In genomic region chr12:64157110-64157509, GRCh38 we compare ENCODE assay signal across 28 cellular contexts.
"Had no signal": no experiment of that assay in that cellular context is flagged by ENCODE, and none has a peak within 500 bp of the region (broad histone marks: within the 10 kb centered on the region; RNA-seq: fewer than 3 reads in every experiment).

No MANE protein-coding gene starts in this region.

- DNase-seq: stimulated activated CD4-positive, alpha-beta T cell treated with anti-CD3 and anti-CD28 coated beads, Interleukin-2, amount 100 ng/mL, for 48 hours; stimulated activated CD4-positive, alpha-beta T cell treated with anti-CD3 and anti-CD28 coated beads, Interleukin-4, amount 100 ng/mL, for 1 hour; stimulated activated CD4-positive, alpha-beta T cell treated with anti-CD3 and anti-CD28 coated beads, Interleukin-4, amount 100 ng/mL, for 24 hours; stimulated activated CD4-positive, alpha-beta T cell treated with anti-CD3 and anti-CD28 coated beads, Interleukin-4, amount 100 ng/mL, for 4 hours; stimulated activated CD8-positive, alpha-beta memory T cell treated with anti-CD3 and anti-CD28 coated beads, Interleukin-4, amount 100 ng/mL, for 48 hours; stimulated activated naive B cell treated with anti-CD40 and anti-IgM and Interleukin-4, amounts not matched to agents 10 μg/mL and 1 μg/mL and 100 μg/mL, for 72 hours; stimulated activated naive CD4-positive, alpha-beta T cell; stimulated activated naive CD4-positive, alpha-beta T cell treated with Interleukin-2 at 50 U/mL for 16 hours; stimulated activated naive CD8-positive, alpha-beta T cell treated with anti-CD3 and anti-CD28 coated beads, Interleukin-15, amount 100 ng/mL, for 72 hours; stimulated activated naive CD8-positive, alpha-beta T cell treated with anti-CD3 and anti-CD28 coated beads, Interleukin-15, Interleukin-2, amounts not matched to agents 100 U/mL and 50 U/mL, for 24 hours; stomach; substantia nigra; testis; thyroid gland; tibial artery; transverse colon; trophoblast cell; upper lobe of left lung; upper lobe of right lung; uterus had no signal

- H3K27me3 ChIP-seq: stomach, suprapubic skin, testis, thyroid gland, tibial artery, tibial nerve, transverse colon, upper lobe of left lung, upper lobe of right lung, uterus had no signal

- H3K36me3 Mint-ChIP-seq: stimulated activated effector memory CD8-positive, alpha-beta T cell treated with anti-CD3 and anti-CD28 coated beads, Interleukin-12 subunit alpha, Interleukin-12 subunit beta, amount 100 ng/mL, for 72 hours; type B pancreatic cell had no signal

- H3K27me3 Mint-ChIP-seq: stimulated activated memory B cell treated with anti-CD40 and anti-IgM and Interleukin-4, amounts not matched to agents 10 μg/mL and 1 μg/mL and 100 μg/mL, for 72 hours; stimulated activated naive B cell treated with anti-CD40 and anti-IgM and Interleukin-4, amounts not matched to agents 10 μg/mL and 1 μg/mL and 100 μg/mL, for 72 hours; stimulated activated naive CD8-positive, alpha-beta T cell treated with anti-CD3 and anti-CD28 coated beads, Interleukin-15, amount 100 ng/mL, for 72 hours; stimulated activated naive CD8-positive, alpha-beta T cell treated with anti-CD3 and anti-CD28 coated beads, Interleukin-15, Interleukin-2, amounts not matched to agents 100 ng/mL and 50 ng/mL, for 24 hours; type B pancreatic cell had no signal

- H3K9me3 Mint-ChIP-seq: stimulated activated naive CD8-positive, alpha-beta T cell treated with anti-CD3 and anti-CD28 coated beads, Interleukin-15, Interleukin-2, amounts not matched to agents 100 ng/mL and 50 ng/mL, for 24 hours had no signal

- FAIRE-seq: urothelium cell line had no signal

- H3K27ac ChIP-seq: stomach, suprapubic skin, testis, thoracic aorta, thyroid gland, tibial artery, tibial nerve, transverse colon, upper lobe of left lung, upper lobe of right lung, uterus had no signal

- H3K4me3 ChIP-seq: stomach, suprapubic skin, testis, thoracic aorta, thyroid gland, tibial artery, tibial nerve, transverse colon, upper lobe of left lung, upper lobe of right lung, uterus had no signal

- H3K4me1 ChIP-seq: stomach, suprapubic skin, testis, thyroid gland, tibial artery, tibial nerve, transverse colon, upper lobe of left lung, upper lobe of right lung, uterus had no signal

- H3K4me1 Mint-ChIP-seq: stimulated activated effector memory CD8-positive, alpha-beta T cell treated with anti-CD3 and anti-CD28 coated beads, Interleukin-12 subunit alpha, Interleukin-12 subunit beta, amount 100 ng/mL, for 72 hours; stimulated activated memory B cell treated with anti-CD40 and anti-IgM and Interleukin-4, amounts not matched to agents 10 μg/mL and 1 μg/mL and 100 μg/mL, for 72 hours; stimulated activated naive CD8-positive, alpha-beta T cell treated with anti-CD3 and anti-CD28 coated beads, Interleukin-15, amount 100 ng/mL, for 72 hours had no signal

- ATAC-seq: stimulated activated effector memory CD8-positive, alpha-beta T cell treated with anti-CD3 and anti-CD28 coated beads, Interleukin-12 subunit alpha, Interleukin-12 subunit beta, amount 100 ng/mL, for 72 hours; stimulated activated memory B cell treated with anti-CD40 and anti-IgM and Interleukin-4, amounts not matched to agents 10 μg/mL and 1 μg/mL and 100 μg/mL, for 72 hours; stimulated activated naive CD8-positive, alpha-beta T cell treated with anti-CD3 and anti-CD28 coated beads, Interleukin-15, amount 100 ng/mL, for 72 hours; stimulated activated naive CD8-positive, alpha-beta T cell treated with anti-CD3 and anti-CD28 coated beads, Interleukin-15, Interleukin-2, amounts not matched to agents 100 U/mL and 50 U/mL, for 24 hours; upper lobe of right lung had no signal

- H3K27ac Mint-ChIP-seq: stimulated activated effector memory CD8-positive, alpha-beta T cell treated with anti-CD3 and anti-CD28 coated beads, Interleukin-12 subunit alpha, Interleukin-12 subunit beta, amount 100 ng/mL, for 72 hours; stimulated activated memory B cell treated with anti-CD40 and anti-IgM and Interleukin-4, amounts not matched to agents 10 μg/mL and 1 μg/mL and 100 μg/mL, for 72 hours; stimulated activated naive B cell treated with anti-CD40 and anti-IgM and Interleukin-4, amounts not matched to agents 10 μg/mL and 1 μg/mL and 100 μg/mL, for 72 hours; stimulated activated naive CD8-positive, alpha-beta T cell treated with anti-CD3 and anti-CD28 coated beads, Interleukin-15, amount 100 ng/mL, for 72 hours; stimulated activated naive CD8-positive, alpha-beta T cell treated with anti-CD3 and anti-CD28 coated beads, Interleukin-15, Interleukin-2, amounts not matched to agents 100 ng/mL and 50 ng/mL, for 24 hours; type B pancreatic cell had no signal

- H3K9me3 ChIP-seq: stomach, suprapubic skin, testis, thoracic aorta, thyroid gland, tibial artery, tibial nerve, transverse colon, upper lobe of left lung, upper lobe of right lung, uterus had no signal

- H3K4me3 Mint-ChIP-seq: stimulated activated effector memory CD8-positive, alpha-beta T cell treated with anti-CD3 and anti-CD28 coated beads, Interleukin-12 subunit alpha, Interleukin-12 subunit beta, amount 100 ng/mL, for 72 hours; stimulated activated memory B cell treated with anti-CD40 and anti-IgM and Interleukin-4, amounts not matched to agents 10 μg/mL and 1 μg/mL and 100 μg/mL, for 72 hours; stimulated activated naive B cell treated with anti-CD40 and anti-IgM and Interleukin-4, amounts not matched to agents 10 μg/mL and 1 μg/mL and 100 μg/mL, for 72 hours; stimulated activated naive CD8-positive, alpha-beta T cell treated with anti-CD3 and anti-CD28 coated beads, Interleukin-15, amount 100 ng/mL, for 72 hours; stimulated activated naive CD8-positive, alpha-beta T cell treated with anti-CD3 and anti-CD28 coated beads, Interleukin-15, Interleukin-2, amounts not matched to agents 100 ng/mL and 50 ng/mL, for 24 hours; type B pancreatic cell had no signal

- H3K36me3 ChIP-seq: stomach, suprapubic skin, thoracic aorta, thyroid gland, tibial artery, tibial nerve, transverse colon, upper lobe of left lung, upper lobe of right lung, uterus had no signal
